24 cellular contexts compared by ENCODE assay signal in genomic region chr22:22406445-22406844, GRCh38.
"Had no signal": no experiment of that assay in that cellular context is flagged by ENCODE, and none has a peak within 500 bp of the region (broad histone marks: within the 10 kb centered on the region; RNA-seq: fewer than 3 reads in every experiment).

No MANE protein-coding gene starts in this region.

- H3K4me3 Mint-ChIP-seq: activated naive CD8-positive, alpha-beta T cell treated with anti-CD3 and anti-CD28 coated beads, Interleukin-2, amount 10 ng/mL, durations not matched to agents 7 days and 5 days; immature natural killer cell; memory B cell; natural killer cell treated with Interleukin-12 subunit alpha and Interleukin-12 subunit beta and Interleukin-15 and Interleukin-18, amount 100 ng/mL, for 72 hours; stimulated activated naive CD8-positive, alpha-beta T cell treated with anti-CD3 and anti-CD28 coated beads, Interleukin-15, Interleukin-2, amounts not matched to agents 100 ng/mL and 50 ng/mL, for 24 hours; T-helper 1 cell treated with Interleukin-12 subunit alpha and Interleukin-12 subunit beta and Interleukin-4 antibody, amounts not matched to agents 30 μg/mL and 1 μg/mL, for 36 hours had no signal

- H3K27me3 Mint-ChIP-seq: memory B cell had no signal

- H3K4me3 ChIP-seq: heart left ventricle, upper lobe of left lung had no signal

- DNase-seq: activated CD4-positive, alpha-beta T cell treated with anti-CD3 and anti-CD28 coated beads for 48 hours; activated CD4-positive, alpha-beta T cell treated with anti-CD3 and anti-CD28 coated beads, Interleukin-2, amount 50 U/mL, for 48 hours; activated CD8-positive, alpha-beta memory T cell treated with anti-CD3 and anti-CD28 coated beads for 24 hours; activated effector memory CD4-positive, alpha-beta T cell treated with Interleukin-2 at 50 U/mL for 16 hours; activated naive CD4-positive, alpha-beta T cell treated with Interleukin-2 at 50 U/mL for 16 hours; activated naive CD8-positive, alpha-beta T cell treated with anti-CD3 and anti-CD28 coated beads, Interleukin-2, amount 10 ng/mL, durations not matched to agents 7 days and 5 days; brain microvascular endothelial cell; cortex of kidney; foreskin fibroblast; heart left ventricle; hypothalamus; immature natural killer cell; posterior cingulate gyrus; right cardiac atrium; stimulated activated CD4-positive, alpha-beta T cell treated with anti-CD3 and anti-CD28 coated beads, Interleukin-2, amount 100 ng/mL, for 48 hours; SW 1271; T-helper 9 cell; upper lobe of left lung had no signal

- H3K9me3 ChIP-seq: heart left ventricle, upper lobe of left lung had no signal

- H3K36me3 ChIP-seq: brain microvascular endothelial cell, heart left ventricle, upper lobe of left lung, WERI-Rb-1 had no signal

- H3K27ac Mint-ChIP-seq: activated naive CD8-positive, alpha-beta T cell treated with anti-CD3 and anti-CD28 coated beads, Interleukin-2, amount 10 ng/mL, durations not matched to agents 7 days and 5 days; natural killer cell treated with Interleukin-12 subunit alpha and Interleukin-12 subunit beta and Interleukin-15 and Interleukin-18, amount 100 ng/mL, for 72 hours; T-helper 1 cell treated with Interleukin-12 subunit alpha and Interleukin-12 subunit beta and Interleukin-4 antibody, amounts not matched to agents 30 μg/mL and 1 μg/mL, for 36 hours had no signal

- H3K27ac ChIP-seq: brain microvascular endothelial cell, heart left ventricle, upper lobe of left lung, WERI-Rb-1 had no signal

- H3K27me3 ChIP-seq: upper lobe of left lung had no signal

- H3K36me3 Mint-ChIP-seq: activated naive CD8-positive, alpha-beta T cell treated with anti-CD3 and anti-CD28 coated beads, Interleukin-2, amount 10 ng/mL, durations not matched to agents 7 days and 5 days; immature natural killer cell; memory B cell; natural killer cell treated with Interleukin-12 subunit alpha and Interleukin-12 subunit beta and Interleukin-15 and Interleukin-18, amount 100 ng/mL, for 72 hours had no signal

- H3K4me1 ChIP-seq: upper lobe of left lung had no signal

- H3K9me3 Mint-ChIP-seq: activated naive CD8-positive, alpha-beta T cell treated with anti-CD3 and anti-CD28 coated beads, Interleukin-2, amount 10 ng/mL, durations not matched to agents 7 days and 5 days; immature natural killer cell; memory B cell; natural killer cell treated with Interleukin-12 subunit alpha and Interleukin-12 subunit beta and Interleukin-15 and Interleukin-18, amount 100 ng/mL, for 72 hours; stimulated activated naive CD8-positive, alpha-beta T cell treated with anti-CD3 and anti-CD28 coated beads, Interleukin-15, Interleukin-2, amounts not matched to agents 100 ng/mL and 50 ng/mL, for 24 hours; T-helper 1 cell treated with Interleukin-12 subunit alpha and Interleukin-12 subunit beta and Interleukin-4 antibody, amounts not matched to agents 30 μg/mL and 1 μg/mL, for 36 hours had no signal

- H3K4me1 Mint-ChIP-seq: immature natural killer cell had no signal

- ATAC-seq: activated CD4-positive, CD25-positive, alpha-beta regulatory T cell treated with anti-CD3 and anti-CD28 coated beads, Interleukin-2, amount 50 U/mL, for 24 hours; heart left ventricle; natural killer cell treated with Interleukin-12 subunit alpha and Interleukin-12 subunit beta and Interleukin-15 and Interleukin-18, amount 100 ng/mL, for 72 hours; right cardiac atrium had no signal
